Comparison of ENCODE assay signal across 8 cellular contexts in genomic region chr9:4740373-4740622, GRCh38. TPM values are rescaled to one million over a fixed set of nuclear protein-coding genes. Genes with fewer than 3 reads are reported as not detected.
A peak's percentile ranks its signal among the peaks of the same experiment; 100 is the strongest.
DNase-seq lines count a peak whose midpoint lies in the region; ATAC-seq and TF ChIP-seq lines count a peak whose summit lies in the region.

No MANE protein-coding gene starts in this region.

- intact Hi-C loops in left ventricle myocardium inferior (cut with micrococcal nuclease), result no loop called here
- intact Hi-C loops in left cardiac atrium (cut with DNase I), result loop anchor here in 1 of 2 donors (5.0 kb wide), 2 partner anchors 58 to 247 kb away; partner anchors contain the start of gene JAK2
- intact Hi-C loops in tibial artery (cut with DNase I; ENCODE audit: low total_unique reads), result loop anchor here (5.0 to 10.0 kb wide), 2 partner anchors 78 to 845 kb away; partner anchors contain the start of gene PLPP6

- H3K9me3 ChIP-seq in left ventricle myocardium inferior (replicated peaks) (no peaks in the 10 kb centered on the region), tibial artery (no peaks in the 10 kb centered on the region)

- POLR2A ChIA-PET in GM10248 (lab: Yijun Ruan, JAX), result interaction anchor here (0.8 kb wide), 1 partner anchor 860 kb away, joined by 6 read pairs; no protein-coding TSS in a partner anchor

- H3K4me3 ChIP-seq in left ventricle myocardium inferior (peak overlapping the region; percentile 85), tibial artery (peak overlapping the region; percentile 94 to 95)

- peaks cover 46% of the 10 kb centered on the region for H3K4me1 ChIP-seq in left ventricle myocardium inferior
- peaks cover 0 to 16% (median 12%) of the 10 kb centered on the region in 4 donors for H3K4me1 ChIP-seq in tibial artery

- H3K36me3 ChIP-seq in left ventricle myocardium inferior (no peaks in the 10 kb centered on the region), tibial artery (no peaks in the 10 kb centered on the region)

- TF ChIP-seq CTCF in left ventricle myocardium inferior (IDR thresholded peaks at IDR 0.05; ENCODE audit: borderline replicate concordance) (no peak), tibial artery (IDR thresholded peaks at IDR 0.05) (no peak), GM10248 (IDR thresholded peaks at IDR 0.05; ENCODE audit: control extremely low read depth, extremely low read depth, low read depth, missing control alignments) (no peak)

- H3K27me3 ChIP-seq in left ventricle myocardium inferior (ENCODE audit: low read depth) (no peaks in the 10 kb centered on the region), tibial artery (no peaks in the 10 kb centered on the region)

- H3K27ac ChIP-seq in left ventricle myocardium inferior (replicated peaks) (peak overlapping the region; percentile 95), tibial artery (peak overlapping the region; percentile 85 to 95)

- CTCF ChIA-PET in GM10248 (lab: Yijun Ruan, JAX), result interaction anchor here (0.9 to 3.7 kb wide), 9 partner anchors 9 to 700 kb away, joined by 3 to 23 read pairs (median 5); no protein-coding TSS in a partner anchor

- DNase-seq in left ventricle myocardium inferior (no peak), left cardiac atrium (no peak), amniotic epithelial cell (ENCODE audit: low read depth) (peak; percentile 31), left lobe of liver (ENCODE audit: low spot score) (no peak), tibial artery (no peak), glomerular visceral epithelial cell (ENCODE audit: extremely low spot score) (no peak), GM10248 (ENCODE audit: extremely low spot score) (no peak), amniotic stem cell (lab: John Stamatoyannopoulos, UW) (no peak)

- no peak for ATAC-seq in left cardiac atrium
- peak; percentile 6 for ATAC-seq in left lobe of liver

RNA-seq across cellular contexts. Expression of gene AK3, which starts 0.7 kb away (rescaled TPM):
- 197 TPM for total RNA-seq in left ventricle myocardium inferior
- total RNA-seq in left cardiac atrium, result 10 to 100 TPM; 91.1 to 98.8 TPM
- total RNA-seq in left lobe of liver, result 108 TPM

RNA-seq across cellular contexts. Expression of gene RCL1, which starts 52.4 kb away (rescaled TPM):
- total RNA-seq in left ventricle myocardium inferior (4.9 TPM), left cardiac atrium (10 to 100 TPM in 1 of 2 donors, 1 to 10 TPM in 1; 6.0 to 10.1 TPM), left lobe of liver (48.8 TPM)
